8 cellular contexts compared by ENCODE assay signal in genomic region chr11:46237248-46238077, GRCh38. TPM values are rescaled to one million over a fixed set of nuclear protein-coding genes. Genes with fewer than 3 reads are reported as not detected.
DNase-seq lines count a peak whose midpoint lies in the region; ATAC-seq and TF ChIP-seq lines count a peak whose summit lies in the region.

No MANE protein-coding gene starts in this region.

- H3K27me3 Mint-ChIP-seq in activated T-cell treated with anti-CD3 and anti-CD28 coated beads, Interleukin-2, amount 50 U/mL, for 4 hours (ENCODE audit: low read depth) = peaks cover 18% of the 10 kb centered on the region
- H3K27me3 Mint-ChIP-seq in nephron (ENCODE audit: low read depth) = peaks cover 32% of the 10 kb centered on the region

- H3K36me3 ChIP-seq in GM23248 (ENCODE audit: low read depth) (no peaks in the 10 kb centered on the region), OCI-LY1 (ENCODE audit: insufficient read depth, low read length) (no peaks in the 10 kb centered on the region), subcutaneous abdominal adipose tissue (ENCODE audit: control insufficient read depth in 5 of 5, insufficient read depth in 5 of 5, low read length in 5 of 5) (no peaks in the 10 kb centered on the region)

- no peaks in the 10 kb centered on the region for H3K36me3 Mint-ChIP-seq in activated T-cell treated with anti-CD3 and anti-CD28 coated beads, Interleukin-2, amount 50 U/mL, for 4 hours (ENCODE audit: insufficient read depth)
- no peaks in the 10 kb centered on the region for H3K36me3 Mint-ChIP-seq in nephron (ENCODE audit: low read depth)

- peak overlapping the region in 2 of 3 experiments; percentile 35 to 53 for H3K27ac Mint-ChIP-seq in nephron

- H3K27ac ChIP-seq in GM23248 = peak overlapping the region; percentile 95
- H3K27ac ChIP-seq in OCI-LY1 (ENCODE audit: low read depth, low read length, poor library complexity, severe bottlenecking) = no peak overlapping the region
- H3K27ac ChIP-seq in subcutaneous abdominal adipose tissue (ENCODE audit: low read depth, low read length) = peak overlapping the region; percentile 41

- H3K4me3 ChIP-seq in GM23248 = peak overlapping the region; percentile 73
- peak overlapping the region; percentile 41 for H3K4me3 ChIP-seq in OCI-LY1 (ENCODE audit: low read depth, low read length, poor library complexity, severe bottlenecking)
- peak overlapping the region; percentile 36 to 67 (median 63) for H3K4me3 ChIP-seq in subcutaneous abdominal adipose tissue (ENCODE audit: low read depth in 1 of 5, low read length in 5 of 5)

- H3K4me1 ChIP-seq in GM23248 (ENCODE audit: insufficient read depth) (peaks cover 30% of the 10 kb centered on the region), OCI-LY1 (ENCODE audit: insufficient read depth, low read length, severe bottlenecking) (peaks cover 18% of the 10 kb centered on the region), subcutaneous abdominal adipose tissue (ENCODE audit: control insufficient read depth in 5 of 5, insufficient read depth in 5 of 5, low read length in 5 of 5) (peaks cover 2 to 30% (median 28%) of the 10 kb centered on the region in 5 donors)

- no peaks in the 10 kb centered on the region for H3K79me2 ChIP-seq in GM23248 (ENCODE audit: insufficient read depth)
- no peaks in the 10 kb centered on the region for H3K79me2 ChIP-seq in OCI-LY1 (ENCODE audit: insufficient read depth, low read length)

- peak; percentile 57 to 65 for ATAC-seq in activated T-cell treated with anti-CD3 and anti-CD28 coated beads, Interleukin-2, amount 50 U/mL, for 4 hours
- no peak for ATAC-seq in GM21447 (IDR thresholded peaks at IDR 0.05; ENCODE audit: unreplicated experiment)
- ATAC-seq in GM19324 (IDR thresholded peaks at IDR 0.05; ENCODE audit: low FRiP score, unreplicated experiment) = no peak

- TF ChIP-seq CTCF in OCI-LY1 (IDR thresholded peaks at IDR 0.05; ENCODE audit: low read length) (no peak), nephron (IDR thresholded peaks at IDR 0.05; ENCODE audit: unreplicated experiment in 3 of 3) (no peak)

- peak overlapping the region; percentile 84 for H3K9ac ChIP-seq in GM23248
- no peak overlapping the region for H3K9ac ChIP-seq in OCI-LY1 (ENCODE audit: low read length)
- peak overlapping the region in 2 of 5 donors; percentile 40 to 58 for H3K9ac ChIP-seq in subcutaneous abdominal adipose tissue (ENCODE audit: low read length in 5 of 5)

- H3K9me2 ChIP-seq in GM23248 (ENCODE audit: insufficient read depth) (no peaks in the 10 kb centered on the region), OCI-LY1 (ENCODE audit: low read depth, low read length) (no peaks in the 10 kb centered on the region)

- H3K4me1 Mint-ChIP-seq in activated T-cell treated with anti-CD3 and anti-CD28 coated beads, Interleukin-2, amount 50 U/mL, for 4 hours (ENCODE audit: low read depth) = peaks cover 26% of the 10 kb centered on the region
- H3K4me1 Mint-ChIP-seq in nephron = peaks cover 38% of the 10 kb centered on the region

- H3K4me2 ChIP-seq in GM23248 (ENCODE audit: unreplicated experiment) = peak overlapping the region; percentile 81
- peak overlapping the region; percentile 58 for H3K4me2 ChIP-seq in OCI-LY1 (ENCODE audit: low read length)

- no peaks in the 10 kb centered on the region for H4K20me1 ChIP-seq in GM23248 (ENCODE audit: insufficient read depth)
- H4K20me1 ChIP-seq in OCI-LY1 (ENCODE audit: insufficient read depth, low read length) = no peaks in the 10 kb centered on the region

- in situ Hi-C loops in GM23248 (cut with MboI) = no loop called here

- WGBS in GM23248 (ENCODE audit: low coverage in 1 of 2, low lambda C conversion rate in 2 of 2, missing lambda C conversion rate in 2 of 2), 2 experiments = 1% methylated on average over 33 to 59 of the region's 59 CpGs

- H3K4me3 Mint-ChIP-seq in activated T-cell treated with anti-CD3 and anti-CD28 coated beads, Interleukin-2, amount 50 U/mL, for 4 hours = peak overlapping the region; percentile 86
- peak overlapping the region; percentile 82 to 87 (median 82) for H3K4me3 Mint-ChIP-seq in nephron

- H3K27me3 ChIP-seq in GM23248 (replicated peaks; ENCODE audit: insufficient read depth) = no peaks in the 10 kb centered on the region
- H3K27me3 ChIP-seq in OCI-LY1 (ENCODE audit: insufficient read depth, low read length) = no peaks in the 10 kb centered on the region; the same call in none of the 2 replicates
- peaks cover 0 to 4% (median 0%) of the 10 kb centered on the region in 5 donors for H3K27me3 ChIP-seq in subcutaneous abdominal adipose tissue (ENCODE audit: control insufficient read depth in 5 of 5, insufficient read depth in 4 of 5, low read length in 5 of 5)

- H2AFZ ChIP-seq in GM23248 (peak overlapping the region; percentile 83), OCI-LY1 (ENCODE audit: low read length) (no peak overlapping the region)

- peaks cover 5% of the 10 kb centered on the region for H3K9me3 Mint-ChIP-seq in activated T-cell treated with anti-CD3 and anti-CD28 coated beads, Interleukin-2, amount 50 U/mL, for 4 hours
- peaks cover 3% of the 10 kb centered on the region for H3K9me3 Mint-ChIP-seq in nephron

- H3F3A ChIP-seq in GM23248 (ENCODE audit: insufficient read depth) (peaks cover 40% of the 10 kb centered on the region), OCI-LY1 (ENCODE audit: insufficient read depth, low read length) (no peaks in the 10 kb centered on the region)

- H3K9me3 ChIP-seq in GM23248 (ENCODE audit: low read depth) (peaks cover 5% of the 10 kb centered on the region), OCI-LY1 (ENCODE audit: low read length) (no peaks in the 10 kb centered on the region), subcutaneous abdominal adipose tissue (ENCODE audit: control insufficient read depth in 5 of 5, low read length in 5 of 5) (peaks cover 0 to 5% (median 4%) of the 10 kb centered on the region in 5 donors)

- DNase-seq in GM23248 (peak; percentile 94), fibroblast of gingiva (ENCODE audit: low read depth) (peak; percentile 64)
- DNase-seq in activated T-cell treated with anti-CD3 and anti-CD28 coated beads, Interleukin-2, amount 50 U/mL, for 4 hours = peak; percentile 40

RNA-seq across cellular contexts. Expression of gene CREB3L1, which starts 40.0 kb away (rescaled TPM):
- 29.6 and 37.7 TPM in 2 replicates for total RNA-seq in GM23248 (2014; rRNA removed; shearing (Covaris generic))
- 146 and 151 TPM in 2 replicates for polyA plus RNA-seq in GM23248 (2016; fragmentation: Nextera tagmentation; extraction: Ambion mirVana)
- total RNA-seq in activated T-cell treated with anti-CD3 and anti-CD28 coated beads, Interleukin-2, amount 50 U/mL, for 4 hours = under 1 TPM; 0.20 to 0.27 (median 0.26) TPM

Comparison
In these comparisons a context has a peak if more than half of its experiments do, and no peak if none do; other contexts are left out.
1. DNase-seq: peak in every context shown above with its lines; median percentile 94 in GM23248; 64 in fibroblast of gingiva; 40 in activated T-cell treated with anti-CD3 and anti-CD28 coated beads, Interleukin-2, amount 50 U/mL, for 4 hours.
2. ATAC-seq: peak in activated T-cell treated with anti-CD3 and anti-CD28 coated beads, Interleukin-2, amount 50 U/mL, for 4 hours (2 of 2); none in GM21447 (single experiment) and GM19324 (single experiment).
3. RNA of gene CREB3L1, which starts 40.0 kb away (total RNA-seq): 29.6 to 37.7 TPM in GM23248; 0.20 to 0.27 TPM in activated T-cell treated with anti-CD3 and anti-CD28 coated beads, Interleukin-2, amount 50 U/mL, for 4 hours; every median in the first group is over 10 times any median in the second.
4. Peak in every context shown above with its lines, with median percentiles within 50 percentile points of each other: H3K4me3 ChIP-seq.